1 cellular context compared by ENCODE assay signal in genomic region chr22:41177626-41178424, GRCh38.
TF ChIP-seq lines count a peak whose summit lies in the region.

No MANE protein-coding gene starts in this region.

TF ChIP-seq in WTC11, 78 proteins besides CTCF, POLR2A, EP300 and RAD21 (continued from another document):
- no peak for TF ChIP-seq TCF7 (CRISPR knock-in tag; IDR thresholded peaks at IDR 0.05; ENCODE audit: low read depth)
- TF ChIP-seq FOXP1 (CRISPR knock-in tag; IDR thresholded peaks at IDR 0.05; ENCODE audit: borderline replicate concordance) = no peak
- TF ChIP-seq STAT6 (CRISPR knock-in tag; conservative IDR thresholded peaks at IDR 0.05; ENCODE audit: low read depth) = no peak
- no peak for TF ChIP-seq KAT7 (CRISPR knock-in tag; IDR thresholded peaks at IDR 0.05; ENCODE audit: borderline replicate concordance)
- TF ChIP-seq OVOL2 (CRISPR knock-in tag; IDR thresholded peaks at IDR 0.05; ENCODE audit: borderline replicate concordance) = no peak
